Comparison of ENCODE assay signal across 28 cellular contexts in the genomic region with DNA sequence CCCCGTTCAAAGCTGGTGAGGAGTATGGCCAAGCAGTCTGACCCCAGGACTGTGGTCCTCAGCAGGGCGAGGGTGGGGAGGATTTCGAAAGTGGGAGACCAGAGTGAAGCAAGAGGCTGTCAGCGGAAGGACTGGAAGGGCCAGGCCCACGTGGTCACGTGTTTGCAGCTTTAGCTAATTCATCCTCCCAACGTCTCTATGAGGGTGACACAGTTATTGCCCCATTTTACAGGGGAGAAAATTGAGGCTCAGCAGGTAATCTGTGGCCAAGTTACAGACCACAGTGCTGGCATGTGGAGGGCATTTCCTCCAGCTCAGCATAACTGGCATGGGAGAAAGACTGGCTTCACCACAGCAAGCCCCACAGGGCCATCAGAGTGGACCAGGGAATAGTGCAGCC. TPM values are rescaled to one million over a fixed set of nuclear protein-coding genes. Genes with fewer than 3 reads are reported as not detected.
DNase-seq lines count a peak whose midpoint lies in the region; ATAC-seq and TF ChIP-seq lines count a peak whose summit lies in the region.
"Had no signal": no experiment of that assay in that cellular context is flagged by ENCODE, and none has a peak within 500 bp of the region (broad histone marks: within the 10 kb centered on the region; RNA-seq: fewer than 3 reads in every experiment).

No MANE protein-coding gene starts in this region.

- no TSS peak for BruUV-seq in Panc1 (replicated peaks; lab: Mats Ljungman, UMichigan)

- POLR2A ChIA-PET in Panc1 (lab: Charles Lee): no interaction called here

- no peak overlapping the region for H3K4me3 ChIP-seq in HL-60 (replicated peaks; ENCODE audit: insufficient read depth, low read length)
- no peak overlapping the region for H3K4me3 ChIP-seq in Panc1 (ENCODE audit: low read depth in 2 of 2, low read length in 2 of 2)
- H3K4me3 ChIP-seq in neural progenitor cell: no peak overlapping the region
- H3K4me3 ChIP-seq: BLaER1 treated with 17β-estradiol and CSF1 and Interleukin-3, amounts not matched to agents 10 nM and 100 nM; GM12878; GM23338 had no signal

- H3K36me3 ChIP-seq in Panc1 (ENCODE audit: control insufficient read depth, insufficient read depth, low read length) (no peaks in the 10 kb centered on the region), neural progenitor cell (no peaks in the 10 kb centered on the region)
- H3K36me3 ChIP-seq: BLaER1 treated with 17β-estradiol and CSF1 and Interleukin-3, amounts not matched to agents 10 nM and 100 nM had no signal

- peaks cover 12% of the 10 kb centered on the region for H3F3A ChIP-seq in neural progenitor cell (ENCODE audit: low read depth)

- no peak overlapping the region for H3K4me2 ChIP-seq in neural progenitor cell
- H3K4me2 ChIP-seq: BLaER1 treated with 17β-estradiol and CSF1 and Interleukin-3, amounts not matched to agents 10 nM and 100 nM; GM23338 had no signal

- H3K27ac Mint-ChIP-seq in neural progenitor cell: no peak overlapping the region
- H3K27ac Mint-ChIP-seq: GM23338, HFFc6 had no signal

- no peaks in the 10 kb centered on the region for H3K4me1 ChIP-seq in Panc1 (ENCODE audit: control insufficient read depth, insufficient read depth, low read length)
- peaks cover 22% of the 10 kb centered on the region for H3K4me1 ChIP-seq in neural progenitor cell

- no peak overlapping the region for H3K27ac ChIP-seq in HL-60 (replicated peaks)
- H3K27ac ChIP-seq in Panc1 (ENCODE audit: low read length): no peak overlapping the region
- no peak overlapping the region for H3K27ac ChIP-seq in neural progenitor cell
- H3K27ac ChIP-seq: BLaER1 treated with 17β-estradiol and CSF1 and Interleukin-3, amounts not matched to agents 10 nM and 100 nM had no signal

- in situ Hi-C loops in Panc1 (cut with HindIII; ENCODE audit: low pct_unique_long_range_greater_than_20kb, low sequenced_read_pairs): no loop called here

- no peaks in the 10 kb centered on the region for H4K20me1 ChIP-seq in neural progenitor cell (ENCODE audit: low read depth)
- H4K20me1 ChIP-seq: BLaER1 treated with 17β-estradiol and CSF1 and Interleukin-3, amounts not matched to agents 10 nM and 100 nM had no signal

- H3K9me3 ChIP-seq in Panc1 (ENCODE audit: control insufficient read depth, insufficient read depth, low read depth, low read length) (no peaks in the 10 kb centered on the region), neural progenitor cell (ENCODE audit: low read depth) (no peaks in the 10 kb centered on the region)

- H3K9ac ChIP-seq in neural progenitor cell: no peak overlapping the region
- H3K9ac ChIP-seq: BLaER1 treated with 17β-estradiol and CSF1 and Interleukin-3, amounts not matched to agents 10 nM and 100 nM had no signal

- CTCF ChIA-PET in Panc1 (lab: Charles Lee): no interaction called here

- H3K4me3 Mint-ChIP-seq in neural progenitor cell: no peak overlapping the region
- H3K4me3 Mint-ChIP-seq: CD4-positive, alpha-beta memory T cell; GM23338; H9 had no signal

- intact Hi-C loops in Panc1 (cut with micrococcal nuclease; ENCODE audit: unreplicated experiment): no loop called here

- peak; percentile 20 for DNase-seq in NOMO-1 treated with DMSO at 0.1 percent for 48 hours (lab: John Stamatoyannopoulos, UW; ENCODE audit: unreplicated experiment)
- no peak for DNase-seq in NOMO-1 treated with dmso at 0.1 percent for 144 hours (lab: John Stamatoyannopoulos, UW; ENCODE audit: unreplicated experiment)
- peak; percentile 2 to 5 for DNase-seq in HL-60 (ENCODE audit: low read depth in 1 of 2, low spot score in 1 of 2)
- DNase-seq in Panc1 (ENCODE audit: low read depth, low spot score): no peak
- DNase-seq in neural progenitor cell (ENCODE audit: low spot score): no peak
- DNase-seq in activated T-cell treated with anti-CD3 and anti-CD28 coated beads, Interleukin-2, amount 50 U/mL, for 1 hour: no peak
- DNase-seq in AG08395 (ENCODE audit: low spot score): no peak
- DNase-seq: AML-193; CD4-positive, alpha-beta memory T cell; COR-L47; DMS53; H9; HFFc6; Karpas-422; NCI-H1048; NCI-H1417; NCI-H1694; NCI-H2029 treated with DMSO at 0.1 percent for 48 hours; NCI-H2227 treated with DMSO at 0.1 percent for 48 hours; NCI-H526 treated with DMSO at 0.1 percent for 48 hours; PC-3; Right ventricle myocardium superior; RPMI8226; T-helper 2 cell had no signal

- TF ChIP-seq CTCF in HL-60 (IDR thresholded peaks at IDR 0.05; ENCODE audit: insufficient read depth, low read length): no peak
- no peak for TF ChIP-seq CTCF in Panc1 (IDR thresholded peaks at IDR 0.05)
- TF ChIP-seq CTCF in neural progenitor cell (IDR thresholded peaks at IDR 0.05): no peak

- peaks cover 8% of the 10 kb centered on the region for H3K27me3 Mint-ChIP-seq in neural progenitor cell (ENCODE audit: insufficient read depth, low read depth)

- peaks cover 2% of the 10 kb centered on the region for H3K27me3 ChIP-seq in HL-60 (ENCODE audit: insufficient read depth, poor library complexity, severe bottlenecking)
- peaks cover 5% of the 10 kb centered on the region; the same call in 1 of the 2 replicates for H3K27me3 ChIP-seq in Panc1 (ENCODE audit: control insufficient read depth, insufficient read depth, low read length)
- H3K27me3 ChIP-seq in neural progenitor cell: no peaks in the 10 kb centered on the region

- ATAC-seq in Panc1: peak; percentile 45; the same call in 1 of the 2 replicates
- no peak for ATAC-seq in GM21619 (IDR thresholded peaks at IDR 0.05; ENCODE audit: unreplicated experiment)
- ATAC-seq: GM12878, GM23338, PC-3 had no signal

- H3K4me1 Mint-ChIP-seq in neural progenitor cell: peaks cover 19% of the 10 kb centered on the region
- H3K4me1 Mint-ChIP-seq: CD4-positive, alpha-beta memory T cell; GM23338 had no signal

- peak overlapping the region; percentile 97 for H2AFZ ChIP-seq in neural progenitor cell (replicated peaks)

- H3K79me2 ChIP-seq in neural progenitor cell (ENCODE audit: low read depth): no peaks in the 10 kb centered on the region

- no peaks in the 10 kb centered on the region for H3K9me3 Mint-ChIP-seq in neural progenitor cell
- H3K9me3 Mint-ChIP-seq: GM23338, HFFc6 had no signal

- H3K36me3 Mint-ChIP-seq in neural progenitor cell: no peaks in the 10 kb centered on the region
- H3K36me3 Mint-ChIP-seq: CD4-positive, alpha-beta memory T cell had no signal

RNA-seq across cellular contexts. Expression of a gene that starts 45.4 kb away (rescaled TPM):
- total RNA-seq in Panc1 (2021; ENCODE audit: unreplicated experiment): 12.5 TPM
- 12.0 TPM for polyA plus RNA-seq in Panc1 (2012; ENCODE audit: insufficient read length)
- total RNA-seq in neural progenitor cell (ENCODE audit: low replicate concordance): 50.5 and 61.9 TPM in 2 replicates
- polyA plus RNA-seq: CD4-positive, alpha-beta memory T cell had no signal

Comparison
In these comparisons a context has a peak if more than half of its experiments do, and no peak if none do; other contexts are left out.
1. DNase-seq: peak in NOMO-1 treated with DMSO at 0.1 percent for 48 hours (single experiment) and HL-60 (2 of 2); none in NOMO-1 treated with dmso at 0.1 percent for 144 hours (single experiment), Panc1 (single experiment), neural progenitor cell (single experiment), activated T-cell treated with anti-CD3 and anti-CD28 coated beads, Interleukin-2, amount 50 U/mL, for 1 hour (single experiment) and AG08395 (single experiment).